ENCODE assay signal across 8 cellular contexts in genomic region chr17:27892866-27893769, GRCh38. TPM values are rescaled to one million over a fixed set of nuclear protein-coding genes. Genes with fewer than 3 reads are reported as not detected.
DNase-seq lines count a peak whose midpoint lies in the region; ATAC-seq and TF ChIP-seq lines count a peak whose summit lies in the region.

Gene LYRM9 (minus strand): TSS chr17:27893365. CDS start chr17:27882694, 10,671 bp downstream.

- H3K36me3 ChIP-seq in trophoblast cell (ENCODE audit: control insufficient read depth in 1 of 2, insufficient read depth in 2 of 2, low read length in 2 of 2) (no peaks in the 10 kb centered on the region), tibial nerve (no peaks in the 10 kb centered on the region)

- TF ChIP-seq EP300 in tibial nerve (IDR thresholded peaks at IDR 0.05), result peak in 1 of 2 donors; percentile 62

- peak within 1 kb of the TSS; percentile 72 for H3K4ac ChIP-seq in trophoblast cell (ENCODE audit: low read depth, low read length)

- no peaks in the 10 kb centered on the region for H3K36me3 Mint-ChIP-seq in HFFc6 (ENCODE audit: low read depth)

- peaks cover 11% of the 10 kb centered on the region for H3K27me3 Mint-ChIP-seq in HFFc6 (ENCODE audit: insufficient read depth)

- peak within 1 kb of the TSS; percentile 83 for H3K4me3 Mint-ChIP-seq in HFFc6

- H3K27ac ChIP-seq in trophoblast cell (ENCODE audit: low read depth, low read length), result peak within 1 kb of the TSS; percentile 77
- peak within 1 kb of the TSS; percentile 84 to 95 (median 88) for H3K27ac ChIP-seq in tibial nerve

- H3K4me1 Mint-ChIP-seq in HFFc6 (ENCODE audit: low read depth), result peaks cover 29% of the 10 kb centered on the region

- WGBS in trophoblast cell (ENCODE audit: extremely low coverage, insufficient coverage, insufficient read length), result no CpG with 5 or more reads among the region's 75 CpGs
- WGBS in tibial nerve, 2 donors, result 2 to 3% methylated on average over 15 to 21 of the region's 75 CpGs

- H3K79me2 ChIP-seq in trophoblast cell (ENCODE audit: control insufficient read depth, insufficient read depth, low read length, poor library complexity), result peaks cover 2% of the 10 kb centered on the region

- H3K27me3 ChIP-seq in trophoblast cell (ENCODE audit: insufficient read depth, low read length) (no peaks in the 10 kb centered on the region), tibial nerve (no peaks in the 10 kb centered on the region)

- H3K9me3 Mint-ChIP-seq in HFFc6, result no peaks in the 10 kb centered on the region

- H3K9ac ChIP-seq in trophoblast cell (ENCODE audit: low read length), result peak within 1 kb of the TSS; percentile 88

- peak within 1 kb of the TSS; percentile 79 for H3K4me3 ChIP-seq in trophoblast cell (ENCODE audit: low read depth, low read length)
- H3K4me3 ChIP-seq in tibial nerve, result peak within 1 kb of the TSS; percentile 70 to 94 (median 84)

- H4K12ac ChIP-seq in trophoblast cell (ENCODE audit: low read depth, low read length), result peak within 1 kb of the TSS; percentile 17

- peak within 1 kb of the TSS; percentile 49; the same call in 1 of the 2 replicates for H3K27ac Mint-ChIP-seq in HFFc6

- no peak within 1 kb of the TSS for H2BK12ac ChIP-seq in trophoblast cell (ENCODE audit: low read length)

- peak within 1 kb of the TSS; percentile 90 for H4K91ac ChIP-seq in trophoblast cell (ENCODE audit: low read depth, low read length)

- H3K23ac ChIP-seq in trophoblast cell (ENCODE audit: low read length), result no peak within 1 kb of the TSS

- no peak within 1 kb of the TSS for H3K18ac ChIP-seq in trophoblast cell (ENCODE audit: low read length)

- peak within 1 kb of the TSS; percentile 82 for H2BK120ac ChIP-seq in trophoblast cell (ENCODE audit: insufficient read depth, low read length, poor library complexity)

- H2AFZ ChIP-seq in trophoblast cell (ENCODE audit: insufficient read depth, low read length, poor library complexity), result peak within 1 kb of the TSS; percentile 66

- H3K14ac ChIP-seq in trophoblast cell (ENCODE audit: low read length), result peak within 1 kb of the TSS; percentile 79

- H3K4me1 ChIP-seq in trophoblast cell (ENCODE audit: control insufficient read depth in 1 of 2, insufficient read depth in 2 of 2, low read length in 2 of 2) (peaks cover 9 to 14% of the 10 kb centered on the region in 2 experiments), tibial nerve (peaks cover 0 to 59% (median 7%) of the 10 kb centered on the region in 4 donors)

- ATAC-seq in Right ventricle myocardium superior (ENCODE audit: poor library complexity), result peak; percentile 100

- H4K8ac ChIP-seq in trophoblast cell (ENCODE audit: low read depth, low read length), result peak within 1 kb of the TSS; percentile 97

- peak; percentile 70 for DNase-seq in HFFc6
- DNase-seq in NCI-H1048 (lab: John Stamatoyannopoulos, UW), result peak; percentile 76
- DNase-seq in SKM-1 treated with dmso at 0.1 percent for 144 hours (lab: John Stamatoyannopoulos, UW; ENCODE audit: unreplicated experiment), result peak; percentile 74
- peak; percentile 87 for DNase-seq in activated naive CD8-positive, alpha-beta T cell treated with anti-CD3 and anti-CD28 coated beads, Interleukin-2, amount 50 U/mL, for 16 hours (ENCODE audit: low read depth, low spot score)
- peak; percentile 96 for DNase-seq in Right ventricle myocardium superior
- peak; percentile 89 to 95 for DNase-seq in trophoblast cell
- peak; percentile 78 to 85 for DNase-seq in tibial nerve (ENCODE audit: low spot score in 2 of 2)

- peaks cover 17% of the 10 kb centered on the region for H3K79me1 ChIP-seq in trophoblast cell (ENCODE audit: low read length)

- H2BK5ac ChIP-seq in trophoblast cell (ENCODE audit: low read depth, low read length, poor library complexity), result peak within 1 kb of the TSS; percentile 75

- no peaks in the 10 kb centered on the region for H3K9me3 ChIP-seq in trophoblast cell (ENCODE audit: insufficient read depth, low read depth, low read length)
- H3K9me3 ChIP-seq in tibial nerve, result no peaks in the 10 kb centered on the region

- intact Hi-C loops in Right ventricle myocardium superior (cut with DNase I), result loop anchor here (10.0 kb wide), 1 partner anchor 152 kb away; the partner anchor contains the start of gene NLK

- H3K4me2 ChIP-seq in trophoblast cell (ENCODE audit: low read length), result peak within 1 kb of the TSS; percentile 85

- peak; percentile 93 for TF ChIP-seq CTCF in HFFc6 (IDR thresholded peaks at IDR 0.05)
- peak; percentile 96 to 99 (median 98) for TF ChIP-seq CTCF in tibial nerve (IDR thresholded peaks at IDR 0.05)

- peak; percentile 53 for TF ChIP-seq POLR2A in GM10847 (IDR thresholded peaks at IDR 0.05; ENCODE audit: extremely low read depth, insufficient read length)
- peak; percentile 53 to 61 for TF ChIP-seq POLR2A in tibial nerve (IDR thresholded peaks at IDR 0.05)

- no peak within 1 kb of the TSS for H2AK5ac ChIP-seq in trophoblast cell (ENCODE audit: low read length)

RNA-seq across cellular contexts. Expression of gene LYRM9, which starts in this region (rescaled TPM):
- 1 to 10 TPM; 2.2 to 3.6 (median 2.9) TPM for total RNA-seq in HFFc6 (2021; fragmentation: NEBNext Ultra II Directional; extraction: Animal tissue kit (Norgen Biotek cat#: 25700))
- 9.4 TPM for total RNA-seq in Right ventricle myocardium superior
- 3.0 and 3.9 TPM in 2 replicates for polyA plus RNA-seq in trophoblast cell (2013)
- total RNA-seq in tibial nerve, result 10 to 100 TPM; 34.1 to 49.6 (median 37.7) TPM

Comparison
In these comparisons a context has a peak if more than half of its experiments do, and no peak if none do; other contexts are left out.
1. Peak in every context shown above with its lines: DNase-seq, ATAC-seq, H3K4me3 ChIP-seq and H3K27ac ChIP-seq.